ENCODE assay signal across 9 cellular contexts in genomic region chr17:40480501-40481003, GRCh38. TPM values are rescaled to one million over a fixed set of nuclear protein-coding genes. Genes with fewer than 3 reads are reported as not detected.
A peak's percentile ranks its signal among the peaks of the same experiment; 100 is the strongest.
DNase-seq lines count a peak whose midpoint lies in the region; ATAC-seq and TF ChIP-seq lines count a peak whose summit lies in the region.
"Had no signal": no experiment of that assay in that cellular context is flagged by ENCODE, and none has a peak within 500 bp of the region (broad histone marks: within the 10 kb centered on the region; RNA-seq: fewer than 3 reads in every experiment).

No MANE protein-coding gene starts in this region.

- no peak overlapping the region for H2BK5ac ChIP-seq in trophoblast cell (ENCODE audit: low read depth, low read length, poor library complexity)

- H3K79me1 ChIP-seq in trophoblast cell (ENCODE audit: low read length) = peaks cover 7% of the 10 kb centered on the region

- H3K4me1 ChIP-seq in heart left ventricle (peaks cover 0 to 31% (median 5%) of the 10 kb centered on the region in 12 donors), right atrium auricular region (peaks cover 0 to 22% of the 10 kb centered on the region in 2 donors), right cardiac atrium (ENCODE audit: control insufficient read depth, insufficient read depth, low read length) (no peaks in the 10 kb centered on the region), trophoblast cell (ENCODE audit: control insufficient read depth in 1 of 2, insufficient read depth in 2 of 2, low read length in 2 of 2) (peaks cover 11 to 16% of the 10 kb centered on the region in 2 experiments)

- no peaks in the 10 kb centered on the region for H3K9me3 ChIP-seq in heart left ventricle
- H3K9me3 ChIP-seq in right atrium auricular region = no peaks in the 10 kb centered on the region
- H3K9me3 ChIP-seq in right cardiac atrium (ENCODE audit: control insufficient read depth, low read length) = no peaks in the 10 kb centered on the region
- no peaks in the 10 kb centered on the region for H3K9me3 ChIP-seq in trophoblast cell (ENCODE audit: insufficient read depth, low read depth, low read length)

- H3K4ac ChIP-seq in trophoblast cell (ENCODE audit: low read depth, low read length) = no peak overlapping the region

- H3K9ac ChIP-seq in trophoblast cell (ENCODE audit: low read length) = no peak overlapping the region

- no peak overlapping the region for H3K18ac ChIP-seq in trophoblast cell (ENCODE audit: low read length)

- H3K14ac ChIP-seq in trophoblast cell (ENCODE audit: low read length) = no peak overlapping the region

- H3K27ac ChIP-seq in heart left ventricle (peak overlapping the region in 1 of 12 donors; percentile 86), right atrium auricular region (no peak overlapping the region), right cardiac atrium (ENCODE audit: low read length) (no peak overlapping the region), trophoblast cell (ENCODE audit: low read depth, low read length) (no peak overlapping the region)

- no peak overlapping the region for H2BK120ac ChIP-seq in trophoblast cell (ENCODE audit: insufficient read depth, low read length, poor library complexity)

- H3K23ac ChIP-seq in trophoblast cell (ENCODE audit: low read length) = no peak overlapping the region

- ATAC-seq in heart left ventricle (peak in 3 of 4 donors; percentile 20 to 60 (median 30)), right cardiac atrium (peak; percentile 30 to 63)

- H3K4me3 ChIP-seq in heart left ventricle (no peak overlapping the region), right atrium auricular region (no peak overlapping the region), right cardiac atrium (ENCODE audit: low read length) (no peak overlapping the region), trophoblast cell (ENCODE audit: low read depth, low read length) (no peak overlapping the region)

- no peak overlapping the region for H4K12ac ChIP-seq in trophoblast cell (ENCODE audit: low read depth, low read length)

- no peaks in the 10 kb centered on the region for H3K79me2 ChIP-seq in trophoblast cell (ENCODE audit: control insufficient read depth, insufficient read depth, low read length, poor library complexity)

- WGBS in heart left ventricle, 4 donors = 45 to 72% (median 53%) methylated on average over 9 to 12 of the region's 12 CpGs
- 41% methylated on average over 12 of the region's 12 CpGs for WGBS in right cardiac atrium
- WGBS in trophoblast cell (ENCODE audit: extremely low coverage, insufficient coverage, insufficient read length) = no CpG with 5 or more reads among the region's 12 CpGs

- H3K36me3 ChIP-seq in heart left ventricle (no peaks in the 10 kb centered on the region), right atrium auricular region (no peaks in the 10 kb centered on the region), trophoblast cell (ENCODE audit: control insufficient read depth in 1 of 2, insufficient read depth in 2 of 2, low read length in 2 of 2) (no peaks in the 10 kb centered on the region)

- no peak overlapping the region for H2AK5ac ChIP-seq in trophoblast cell (ENCODE audit: low read length)

- no peaks in the 10 kb centered on the region for H3K27me3 ChIP-seq in heart left ventricle
- H3K27me3 ChIP-seq in right atrium auricular region = no peaks in the 10 kb centered on the region
- no peaks in the 10 kb centered on the region for H3K27me3 ChIP-seq in right cardiac atrium (ENCODE audit: control insufficient read depth, insufficient read depth)
- H3K27me3 ChIP-seq in trophoblast cell (ENCODE audit: insufficient read depth, low read length) = no peaks in the 10 kb centered on the region

- intact Hi-C loops in heart left ventricle (cut with DNase I) (loop anchor here in 1 of 10 donors (5.0 kb wide), 1 partner anchor 52 kb away; no protein-coding TSS in a partner anchor), right cardiac atrium (cut with DNase I) (loop anchor here in 1 of 4 donors (10.0 kb wide), 1 partner anchor 54 kb away; no protein-coding TSS in a partner anchor)

- DNase-seq in heart left ventricle (peak in 1 of 5 donors; percentile 51), right atrium auricular region (ENCODE audit: low spot score) (no peak), right cardiac atrium (peak in 2 of 3 donors; percentile 73 to 81), OCI-M1 (lab: John Stamatoyannopoulos, UW) (no peak), HCEC 1CT (no peak), trophoblast cell (no peak)
- peak; percentile 74 for DNase-seq in activated CD8-positive, alpha-beta memory T cell treated with anti-CD3 and anti-CD28 coated beads, Interleukin-2, amount 50 U/mL, for 4 hours
- DNase-seq in stimulated activated CD8-positive, alpha-beta memory T cell treated with anti-CD3 and anti-CD28 coated beads, Interleukin-7, amount 100 ng/mL, for 1 hour (ENCODE audit: low read depth in 2 of 2) = peak; percentile 26 to 40

- TF ChIP-seq CTCF in heart left ventricle (IDR thresholded peaks at IDR 0.05) (no peak), right atrium auricular region (IDR thresholded peaks at IDR 0.05) (no peak)

- H4K91ac ChIP-seq in trophoblast cell (ENCODE audit: low read depth, low read length) = no peak overlapping the region

- H2AFZ ChIP-seq in trophoblast cell (ENCODE audit: insufficient read depth, low read length, poor library complexity) = no peak overlapping the region

- H3K4me2 ChIP-seq in trophoblast cell (ENCODE audit: low read length) = no peak overlapping the region

- TF ChIP-seq POLR2A in heart left ventricle (IDR thresholded peaks at IDR 0.05) = no peak

- H2BK12ac ChIP-seq in trophoblast cell (ENCODE audit: low read length) = no peak overlapping the region

- no peak overlapping the region for H4K8ac ChIP-seq in trophoblast cell (ENCODE audit: low read depth, low read length)

RNA-seq across cellular contexts. Expression of gene TNS4, which starts 20.9 kb away (rescaled TPM):
- total RNA-seq in heart left ventricle (under 1 TPM in 2 of 9 donors, not detected in 7; 0.16 to 0.91 TPM), right atrium auricular region (not detected), right cardiac atrium (under 1 TPM in 1 of 4 donors, not detected in 3; 0.14 TPM)
- polyA plus RNA-seq in heart left ventricle (not detected), right cardiac atrium (not detected)
- 0.79 and 1.1 TPM in 2 replicates for polyA plus RNA-seq in trophoblast cell (2013)
- total RNA-seq: temporal lobe had no signal

RNA-seq across cellular contexts. Expression of gene IGFBP4, which starts 37.3 kb away (rescaled TPM):
- total RNA-seq in heart left ventricle (100 to 1,000 TPM; 103 to 342 (median 129) TPM), right atrium auricular region (100 to 1,000 TPM in 1 of 2 donors, 10 to 100 TPM in 1; 81.0 to 237 TPM), right cardiac atrium (100 to 1,000 TPM; 159 to 510 (median 262) TPM)
- polyA plus RNA-seq in heart left ventricle (100 to 1,000 TPM; 136 to 174 TPM), right cardiac atrium (205 TPM)
- polyA plus RNA-seq in trophoblast cell (2013) = 68.1 and 68.9 TPM in 2 replicates

Comparison
In these comparisons a context has a peak if more than half of its experiments do, and no peak if none do; other contexts are left out.
1. DNase-seq: peak in activated CD8-positive, alpha-beta memory T cell treated with anti-CD3 and anti-CD28 coated beads, Interleukin-2, amount 50 U/mL, for 4 hours (single experiment), right cardiac atrium (2 of 3) and stimulated activated CD8-positive, alpha-beta memory T cell treated with anti-CD3 and anti-CD28 coated beads, Interleukin-7, amount 100 ng/mL, for 1 hour (2 of 2); none in right atrium auricular region (single experiment), OCI-M1 (single experiment), HCEC 1CT (single experiment) and trophoblast cell (0 of 2).